In the genomic region with DNA sequence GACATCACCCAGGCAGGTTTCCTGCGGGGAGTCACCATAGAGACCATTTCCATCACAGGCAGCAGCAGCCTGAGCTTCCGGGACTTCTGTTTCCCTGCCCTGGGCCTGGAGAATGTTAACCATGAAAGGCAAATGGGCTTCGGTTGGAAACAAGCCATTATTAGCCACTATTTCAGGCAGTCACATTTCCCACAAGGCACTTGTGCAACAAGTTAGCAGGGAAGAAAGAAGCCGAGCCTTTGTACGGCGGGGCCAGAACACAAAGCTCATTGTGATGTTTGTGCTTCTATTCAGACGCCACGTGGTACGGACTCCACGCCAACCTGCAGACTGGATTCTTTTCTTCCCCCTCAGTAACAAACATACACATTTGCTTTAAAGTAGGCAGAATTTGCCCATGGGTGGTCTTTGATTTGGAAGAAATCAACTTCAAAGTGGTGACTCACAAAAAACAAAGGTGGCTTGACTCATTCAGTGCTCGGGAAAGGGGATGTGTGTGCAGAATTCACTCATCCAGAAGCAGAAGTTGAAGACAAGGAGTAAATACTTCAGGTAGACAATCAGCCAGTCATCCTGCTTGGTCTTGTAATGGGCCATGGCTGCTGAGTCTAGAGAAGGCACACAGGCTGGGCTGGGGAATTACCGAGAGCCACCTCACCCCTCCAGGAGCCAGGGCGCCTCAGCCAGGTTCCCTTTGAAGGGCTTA, we compare ENCODE assay signal across 14 cellular contexts.
A peak's percentile ranks its signal among the peaks of the same experiment; 100 is the strongest.
DNase-seq lines count a peak whose midpoint lies in the region; ATAC-seq and TF ChIP-seq lines count a peak whose summit lies in the region.
"Had no signal": no experiment of that assay in that cellular context is flagged by ENCODE, and none has a peak within 500 bp of the region (broad histone marks: within the 10 kb centered on the region; RNA-seq: fewer than 3 reads in every experiment).

No MANE protein-coding gene starts in this region.

- H3K4me3 ChIP-seq in epithelial cell of esophagus (ENCODE audit: low read length) (no peak overlapping the region), testis (no peak overlapping the region)
- H3K4me3 ChIP-seq: A549 had no signal

- no peak overlapping the region for H3K27ac ChIP-seq in testis
- H3K27ac ChIP-seq: A549 had no signal

- intact Hi-C loops in testis (cut with DNase I; ENCODE audit: low total_unique reads): no loop called here
- intact Hi-C loops in posterior vena cava (cut with DNase I): no loop called here

- H3K4me1 ChIP-seq in testis: peaks cover 4% of the 10 kb centered on the region
- H3K4me1 ChIP-seq: A549 had no signal

- no peak for TF ChIP-seq POLR2A in testis (IDR thresholded peaks at IDR 0.05)

- WGBS in testis, 2 donors: 79 to 84% methylated on average over 12 to 13 of the region's 13 CpGs

- no peaks in the 10 kb centered on the region for H3K36me3 ChIP-seq in testis (ENCODE audit: low read depth, missing control alignments)

- ATAC-seq in GM21447 (IDR thresholded peaks at IDR 0.05; ENCODE audit: unreplicated experiment): no peak
- ATAC-seq: A549; naive thymus-derived CD8-positive, alpha-beta T cell had no signal

- DNase-seq in NCI-H146 (lab: John Stamatoyannopoulos, UW) (peak; percentile 31), NCI-H146 treated with DMSO at 0.1 percent for 48 hours (lab: John Stamatoyannopoulos, UW; ENCODE audit: unreplicated experiment) (no peak), epithelial cell of esophagus (ENCODE audit: low read depth) (peak; percentile 67), midbrain (lab: John Stamatoyannopoulos, UW) (peak; percentile 83), testis (peak; percentile 59), posterior vena cava (ENCODE audit: low spot score) (no peak), activated gamma-delta T cell treated with Interleukin-2 at 50 U/mL for 16 hours (no peak)
- DNase-seq: activated naive CD4-positive, alpha-beta T cell treated with anti-CD3 and anti-CD28 coated beads for 36 hours; naive thymus-derived CD8-positive, alpha-beta T cell; NCI-H69; stimulated activated CD4-positive, alpha-beta T cell treated with anti-CD3 and anti-CD28 coated beads, Interleukin-1b, Interleukin-23, amount 100 ng/mL, for 48 hours; stimulated activated naive CD4-positive, alpha-beta T cell treated with Interleukin-2 at 50 U/mL for 16 hours had no signal

- no peaks in the 10 kb centered on the region for H3K9me3 ChIP-seq in testis
- H3K9me3 ChIP-seq: A549 had no signal

- TF ChIP-seq CTCF in epithelial cell of esophagus (IDR thresholded peaks at IDR 0.05; ENCODE audit: insufficient read depth, low read depth, low read length, missing control alignments) (no peak), testis (IDR thresholded peaks at IDR 0.05) (no peak)

- no peaks in the 10 kb centered on the region for H3K27me3 ChIP-seq in testis

Comparison
In these comparisons a context has a peak if more than half of its experiments do, and no peak if none do; other contexts are left out.
1. DNase-seq: peak in NCI-H146 (single experiment), epithelial cell of esophagus (single experiment), midbrain (single experiment) and testis (single experiment); none in NCI-H146 treated with DMSO at 0.1 percent for 48 hours (single experiment), posterior vena cava (single experiment) and activated gamma-delta T cell treated with Interleukin-2 at 50 U/mL for 16 hours (single experiment).